ENCODE assay signal across 22 cellular contexts in genomic region chr5:81169924-81170323, GRCh38.
"Had no signal": no experiment of that assay in that cellular context is flagged by ENCODE, and none has a peak within 500 bp of the region (broad histone marks: within the 10 kb centered on the region; RNA-seq: fewer than 3 reads in every experiment).

No MANE protein-coding gene starts in this region.

- H3K4me3 ChIP-seq: coronary artery, gastrocnemius medialis, heart right ventricle, left lung, lower lobe of right lung, ovary, right atrium auricular region, sigmoid colon, skin epidermis, testis, tibial nerve had no signal

- H3K4me1 ChIP-seq: left lung, lower lobe of right lung, right atrium auricular region, testis had no signal

- H3K36me3 ChIP-seq: gastrocnemius medialis, heart right ventricle, left lung, lower lobe of right lung, ovary, right atrium auricular region, sigmoid colon, tibial nerve had no signal

- H3K4me3 Mint-ChIP-seq: endodermal cell; memory B cell; naive B cell; nephron; stimulated activated naive B cell treated with anti-CD40 and anti-IgM and Interleukin-4, amounts not matched to agents 10 μg/mL and 1 μg/mL and 100 μg/mL, for 72 hours; stimulated activated naive CD8-positive, alpha-beta T cell treated with anti-CD3 and anti-CD28 coated beads, Interleukin-15, amount 100 ng/mL, for 72 hours had no signal

- H3K27me3 ChIP-seq: gastrocnemius medialis, left lung, ovary, right atrium auricular region, sigmoid colon, testis, tibial nerve had no signal

- H3K9me3 ChIP-seq: gastrocnemius medialis, heart right ventricle, left lung, lower lobe of right lung, ovary, right atrium auricular region, sigmoid colon, testis, tibial nerve had no signal

- H3K27me3 Mint-ChIP-seq: stimulated activated naive CD8-positive, alpha-beta T cell treated with anti-CD3 and anti-CD28 coated beads, Interleukin-15, amount 100 ng/mL, for 72 hours had no signal

- H3K4me1 Mint-ChIP-seq: memory B cell, naive B cell had no signal

- H3K9me3 Mint-ChIP-seq: endodermal cell; memory B cell; nephron; stimulated activated naive B cell treated with anti-CD40 and anti-IgM and Interleukin-4, amounts not matched to agents 10 μg/mL and 1 μg/mL and 100 μg/mL, for 72 hours; stimulated activated naive CD8-positive, alpha-beta T cell treated with anti-CD3 and anti-CD28 coated beads, Interleukin-15, amount 100 ng/mL, for 72 hours had no signal

- ATAC-seq: gastrocnemius medialis; heart right ventricle; left lung; lower lobe of right lung; stimulated activated naive B cell treated with anti-CD40 and anti-IgM and Interleukin-4, amounts not matched to agents 10 μg/mL and 1 μg/mL and 100 μg/mL, for 72 hours; stimulated activated naive CD8-positive, alpha-beta T cell treated with anti-CD3 and anti-CD28 coated beads, Interleukin-15, amount 100 ng/mL, for 72 hours had no signal

- H3K36me3 Mint-ChIP-seq: memory B cell; stimulated activated naive B cell treated with anti-CD40 and anti-IgM and Interleukin-4, amounts not matched to agents 10 μg/mL and 1 μg/mL and 100 μg/mL, for 72 hours had no signal

- H3K27ac Mint-ChIP-seq: endodermal cell; memory B cell; naive B cell; stimulated activated naive B cell treated with anti-CD40 and anti-IgM and Interleukin-4, amounts not matched to agents 10 μg/mL and 1 μg/mL and 100 μg/mL, for 72 hours had no signal

- H3K27ac ChIP-seq: coronary artery, gastrocnemius medialis, lower lobe of right lung, ovary, right atrium auricular region, skin epidermis, testis, tibial nerve had no signal

- DNase-seq: effector CD4-positive, alpha-beta T cell; endodermal cell; gastrocnemius medialis; heart right ventricle; islet precursor cell; left lung; lower lobe of right lung; midbrain; naive B cell; ovary; sigmoid colon; stimulated activated CD4-positive, alpha-beta T cell treated with anti-CD3 and anti-CD28 coated beads, Interleukin-2, amount 100 ng/mL, for 24 hours; stimulated activated CD4-positive, alpha-beta T cell treated with anti-CD3 and anti-CD28 coated beads, Interleukin-4, amount 100 ng/mL, for 4 hours; stimulated activated naive B cell treated with anti-CD40 and anti-IgM and Interleukin-4, amounts not matched to agents 10 μg/mL and 1 μg/mL and 100 μg/mL, for 72 hours; stimulated activated naive CD8-positive, alpha-beta T cell treated with anti-CD3 and anti-CD28 coated beads, Interleukin-15, amount 100 ng/mL, for 72 hours; testis had no signal
